ENCODE assay signal across 1 cellular context in the genomic region with DNA sequence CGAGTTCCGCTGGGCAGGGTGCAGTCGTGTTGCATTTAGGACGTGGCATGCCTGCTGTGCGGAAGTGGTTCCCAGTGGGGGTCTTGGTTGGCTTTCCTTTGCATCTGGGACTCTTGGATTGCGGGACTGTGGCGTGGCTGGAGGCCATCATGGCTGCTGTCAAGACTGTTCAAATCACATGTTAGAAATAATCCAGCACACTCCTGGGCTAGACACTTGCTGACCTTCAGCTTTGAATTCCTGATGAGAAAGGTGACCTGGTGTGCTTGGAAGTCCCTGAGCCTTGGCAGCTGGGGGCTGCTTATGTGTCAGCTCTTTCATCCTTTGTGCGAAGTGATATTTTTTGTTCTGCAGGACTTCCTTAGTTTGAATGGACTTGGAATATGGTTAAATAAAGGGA.
TF ChIP-seq lines count a peak whose summit lies in the region.

No MANE protein-coding gene starts in this region.

TF ChIP-seq in GM23338, 12 proteins besides CTCF, POLR2A, EP300 and RAD21:
- TF ChIP-seq, protein P1, sequence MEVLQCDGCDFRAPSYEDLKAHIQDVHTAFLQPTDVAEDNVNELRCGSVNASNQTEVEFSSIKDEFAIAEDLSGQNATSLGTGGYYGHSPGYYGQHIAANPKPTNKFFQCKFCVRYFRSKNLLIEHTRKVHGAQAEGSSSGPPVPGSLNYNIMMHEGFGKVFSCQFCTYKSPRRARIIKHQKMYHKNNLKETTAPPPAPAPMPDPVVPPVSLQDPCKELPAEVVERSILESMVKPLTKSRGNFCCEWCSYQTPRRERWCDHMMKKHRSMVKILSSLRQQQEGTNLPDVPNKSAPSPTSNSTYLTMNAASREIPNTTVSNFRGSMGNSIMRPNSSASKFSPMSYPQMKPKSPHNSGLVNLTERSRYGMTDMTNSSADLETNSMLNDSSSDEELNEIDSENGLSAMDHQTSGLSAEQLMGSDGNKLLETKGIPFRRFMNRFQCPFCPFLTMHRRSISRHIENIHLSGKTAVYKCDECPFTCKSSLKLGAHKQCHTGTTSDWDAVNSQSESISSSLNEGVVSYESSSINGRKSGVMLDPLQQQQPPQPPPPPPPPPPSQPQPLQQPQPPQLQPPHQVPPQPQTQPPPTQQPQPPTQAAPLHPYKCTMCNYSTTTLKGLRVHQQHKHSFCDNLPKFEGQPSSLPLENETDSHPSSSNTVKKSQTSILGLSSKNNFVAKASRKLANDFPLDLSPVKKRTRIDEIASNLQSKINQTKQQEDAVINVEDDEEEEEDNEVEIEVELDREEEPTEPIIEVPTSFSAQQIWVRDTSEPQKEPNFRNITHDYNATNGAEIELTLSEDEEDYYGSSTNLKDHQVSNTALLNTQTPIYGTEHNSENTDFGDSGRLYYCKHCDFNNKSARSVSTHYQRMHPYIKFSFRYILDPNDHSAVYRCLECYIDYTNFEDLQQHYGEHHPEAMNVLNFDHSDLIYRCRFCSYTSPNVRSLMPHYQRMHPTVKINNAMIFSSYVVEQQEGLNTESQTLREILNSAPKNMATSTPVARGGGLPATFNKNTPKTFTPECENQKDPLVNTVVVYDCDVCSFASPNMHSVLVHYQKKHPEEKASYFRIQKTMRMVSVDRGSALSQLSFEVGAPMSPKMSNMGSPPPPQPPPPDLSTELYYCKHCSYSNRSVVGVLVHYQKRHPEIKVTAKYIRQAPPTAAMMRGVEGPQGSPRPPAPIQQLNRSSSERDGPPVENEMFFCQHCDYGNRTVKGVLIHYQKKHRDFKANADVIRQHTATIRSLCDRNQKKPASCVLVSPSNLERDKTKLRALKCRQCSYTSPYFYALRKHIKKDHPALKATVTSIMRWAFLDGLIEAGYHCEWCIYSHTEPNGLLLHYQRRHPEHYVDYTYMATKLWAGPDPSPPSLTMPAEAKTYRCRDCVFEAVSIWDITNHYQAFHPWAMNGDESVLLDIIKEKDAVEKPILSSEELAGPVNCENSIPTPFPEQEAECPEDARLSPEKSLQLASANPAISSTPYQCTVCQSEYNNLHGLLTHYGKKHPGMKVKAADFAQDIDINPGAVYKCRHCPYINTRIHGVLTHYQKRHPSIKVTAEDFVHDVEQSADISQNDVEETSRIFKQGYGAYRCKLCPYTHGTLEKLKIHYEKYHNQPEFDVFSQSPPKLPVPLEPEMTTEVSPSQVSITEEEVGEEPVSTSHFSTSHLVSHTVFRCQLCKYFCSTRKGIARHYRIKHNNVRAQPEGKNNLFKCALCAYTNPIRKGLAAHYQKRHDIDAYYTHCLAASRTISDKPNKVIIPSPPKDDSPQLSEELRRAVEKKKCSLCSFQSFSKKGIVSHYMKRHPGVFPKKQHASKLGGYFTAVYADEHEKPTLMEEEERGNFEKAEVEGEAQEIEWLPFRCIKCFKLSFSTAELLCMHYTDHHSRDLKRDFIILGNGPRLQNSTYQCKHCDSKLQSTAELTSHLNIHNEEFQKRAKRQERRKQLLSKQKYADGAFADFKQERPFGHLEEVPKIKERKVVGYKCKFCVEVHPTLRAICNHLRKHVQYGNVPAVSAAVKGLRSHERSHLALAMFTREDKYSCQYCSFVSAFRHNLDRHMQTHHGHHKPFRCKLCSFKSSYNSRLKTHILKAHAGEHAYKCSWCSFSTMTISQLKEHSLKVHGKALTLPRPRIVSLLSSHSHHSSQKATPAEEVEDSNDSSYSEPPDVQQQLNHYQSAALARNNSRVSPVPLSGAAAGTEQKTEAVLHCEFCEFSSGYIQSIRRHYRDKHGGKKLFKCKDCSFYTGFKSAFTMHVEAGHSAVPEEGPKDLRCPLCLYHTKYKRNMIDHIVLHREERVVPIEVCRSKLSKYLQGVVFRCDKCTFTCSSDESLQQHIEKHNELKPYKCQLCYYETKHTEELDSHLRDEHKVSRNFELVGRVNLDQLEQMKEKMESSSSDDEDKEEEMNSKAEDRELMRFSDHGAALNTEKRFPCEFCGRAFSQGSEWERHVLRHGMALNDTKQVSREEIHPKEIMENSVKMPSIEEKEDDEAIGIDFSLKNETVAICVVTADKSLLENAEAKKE (CRISPR knock-in tag; IDR thresholded peaks at IDR 0.05): no peak
- TF ChIP-seq CREB1 (CRISPR knock-in tag; IDR thresholded peaks at IDR 0.05; ENCODE audit: low read depth) (no peak), EZH2phosphoT487 (IDR thresholded peaks at IDR 0.05; ENCODE audit: unreplicated experiment) (no peak), EZH2 (IDR thresholded peaks at IDR 0.05; ENCODE audit: low read depth, unreplicated experiment) (no peak), POLR2AphosphoS5 (IDR thresholded peaks at IDR 0.05; ENCODE audit: low read depth) (no peak), JUNB (IDR thresholded peaks at IDR 0.05; ENCODE audit: unreplicated experiment) (no peak), NANOG (IDR thresholded peaks at IDR 0.05; ENCODE audit: borderline replicate concordance) (no peak), ZNF331 (CRISPR knock-in tag; IDR thresholded peaks at IDR 0.05; ENCODE audit: low read depth) (no peak), STAT1 (IDR thresholded peaks at IDR 0.05; ENCODE audit: unreplicated experiment) (no peak)
- TF ChIP-seq, protein P2, sequence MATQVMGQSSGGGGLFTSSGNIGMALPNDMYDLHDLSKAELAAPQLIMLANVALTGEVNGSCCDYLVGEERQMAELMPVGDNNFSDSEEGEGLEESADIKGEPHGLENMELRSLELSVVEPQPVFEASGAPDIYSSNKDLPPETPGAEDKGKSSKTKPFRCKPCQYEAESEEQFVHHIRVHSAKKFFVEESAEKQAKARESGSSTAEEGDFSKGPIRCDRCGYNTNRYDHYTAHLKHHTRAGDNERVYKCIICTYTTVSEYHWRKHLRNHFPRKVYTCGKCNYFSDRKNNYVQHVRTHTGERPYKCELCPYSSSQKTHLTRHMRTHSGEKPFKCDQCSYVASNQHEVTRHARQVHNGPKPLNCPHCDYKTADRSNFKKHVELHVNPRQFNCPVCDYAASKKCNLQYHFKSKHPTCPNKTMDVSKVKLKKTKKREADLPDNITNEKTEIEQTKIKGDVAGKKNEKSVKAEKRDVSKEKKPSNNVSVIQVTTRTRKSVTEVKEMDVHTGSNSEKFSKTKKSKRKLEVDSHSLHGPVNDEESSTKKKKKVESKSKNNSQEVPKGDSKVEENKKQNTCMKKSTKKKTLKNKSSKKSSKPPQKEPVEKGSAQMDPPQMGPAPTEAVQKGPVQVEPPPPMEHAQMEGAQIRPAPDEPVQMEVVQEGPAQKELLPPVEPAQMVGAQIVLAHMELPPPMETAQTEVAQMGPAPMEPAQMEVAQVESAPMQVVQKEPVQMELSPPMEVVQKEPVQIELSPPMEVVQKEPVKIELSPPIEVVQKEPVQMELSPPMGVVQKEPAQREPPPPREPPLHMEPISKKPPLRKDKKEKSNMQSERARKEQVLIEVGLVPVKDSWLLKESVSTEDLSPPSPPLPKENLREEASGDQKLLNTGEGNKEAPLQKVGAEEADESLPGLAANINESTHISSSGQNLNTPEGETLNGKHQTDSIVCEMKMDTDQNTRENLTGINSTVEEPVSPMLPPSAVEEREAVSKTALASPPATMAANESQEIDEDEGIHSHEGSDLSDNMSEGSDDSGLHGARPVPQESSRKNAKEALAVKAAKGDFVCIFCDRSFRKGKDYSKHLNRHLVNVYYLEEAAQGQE (IDR thresholded peaks at IDR 0.05; ENCODE audit: unreplicated experiment): no peak
